In genomic region chr11:33039274-33040126, GRCh38 we compare ENCODE assay signal across 8 cellular contexts. TPM values are rescaled to one million over a fixed set of nuclear protein-coding genes. Genes with fewer than 3 reads are reported as not detected.
A peak's percentile ranks its signal among the peaks of the same experiment; 100 is the strongest.
DNase-seq lines count a peak whose midpoint lies in the region; ATAC-seq lines count a peak whose summit lies in the region.

A gene with protein sequence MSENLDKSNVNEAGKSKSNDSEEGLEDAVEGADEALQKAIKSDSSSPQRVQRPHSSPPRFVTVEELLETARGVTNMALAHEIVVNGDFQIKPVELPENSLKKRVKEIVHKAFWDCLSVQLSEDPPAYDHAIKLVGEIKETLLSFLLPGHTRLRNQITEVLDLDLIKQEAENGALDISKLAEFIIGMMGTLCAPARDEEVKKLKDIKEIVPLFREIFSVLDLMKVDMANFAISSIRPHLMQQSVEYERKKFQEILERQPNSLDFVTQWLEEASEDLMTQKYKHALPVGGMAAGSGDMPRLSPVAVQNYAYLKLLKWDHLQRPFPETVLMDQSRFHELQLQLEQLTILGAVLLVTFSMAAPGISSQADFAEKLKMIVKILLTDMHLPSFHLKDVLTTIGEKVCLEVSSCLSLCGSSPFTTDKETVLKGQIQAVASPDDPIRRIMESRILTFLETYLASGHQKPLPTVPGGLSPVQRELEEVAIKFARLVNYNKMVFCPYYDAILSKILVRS (plus strand): TSS chr11:33039572. CDS start chr11:33043774, 4,202 bp downstream.

- H3K4me3 ChIP-seq in esophagus (ENCODE audit: low read depth in 1 of 2, low read length in 2 of 2) = peak within 1 kb of the TSS; percentile 89 to 99
- H3K4me3 ChIP-seq in mucosa of rectum (ENCODE audit: low read length in 2 of 2) = peak within 1 kb of the TSS; percentile 94 to 99

- H3K27ac ChIP-seq in esophagus (ENCODE audit: low read depth in 2 of 2, low read length in 1 of 2) = peak within 1 kb of the TSS; percentile 98 to 100
- peak within 1 kb of the TSS; percentile 97 to 98 for H3K27ac ChIP-seq in mucosa of rectum (ENCODE audit: low read depth in 2 of 2, low read length in 2 of 2)

- no peaks in the 10 kb centered on the region for H3K27me3 ChIP-seq in esophagus (ENCODE audit: control insufficient read depth in 1 of 2, insufficient read depth in 2 of 2, low read length in 2 of 2)
- H3K27me3 ChIP-seq in mucosa of rectum (ENCODE audit: control insufficient read depth in 2 of 2, insufficient read depth in 2 of 2, low read length in 2 of 2) = no peaks in the 10 kb centered on the region

- peak; percentile 77 for DNase-seq in DMS153 (lab: John Stamatoyannopoulos, UW)
- DNase-seq in HuH-7 (ENCODE audit: low spot score) = peak; percentile 53
- DNase-seq in OCI-M2 (lab: John Stamatoyannopoulos, UW; ENCODE audit: unreplicated experiment) = peak; percentile 47
- DNase-seq in activated T-cell treated with anti-CD3 and anti-CD28 coated beads, Interleukin-2, amount 50 U/mL, for 1 hour = peak; percentile 83
- peak; percentile 61 to 64 for DNase-seq in stimulated activated CD8-positive, alpha-beta memory T cell treated with anti-CD3 and anti-CD28 coated beads, Interleukin-7, amount 100 ng/mL, for 1 hour (ENCODE audit: low read depth in 2 of 2)

- H3K9me3 ChIP-seq in esophagus (ENCODE audit: control insufficient read depth in 2 of 2, insufficient read depth in 1 of 2, low read depth in 1 of 2, low read length in 1 of 2) (no peaks in the 10 kb centered on the region), mucosa of rectum (ENCODE audit: control insufficient read depth in 2 of 2, low read length in 2 of 2) (no peaks in the 10 kb centered on the region)

- ATAC-seq in GM21528 (IDR thresholded peaks at IDR 0.05; ENCODE audit: low FRiP score, unreplicated experiment) = peak; percentile 82

- H3K9ac ChIP-seq in mucosa of rectum (ENCODE audit: low read depth in 1 of 2, low read length in 2 of 2) = peak within 1 kb of the TSS; percentile 89 to 98

- 0% methylated on average over 90 to 94 of the region's 94 CpGs for WGBS in esophagus, 2 donors

- H3K4me1 ChIP-seq in esophagus (ENCODE audit: control insufficient read depth in 2 of 2, insufficient read depth in 2 of 2, low read length in 1 of 2) (no peaks in the 10 kb centered on the region), mucosa of rectum (ENCODE audit: control insufficient read depth in 2 of 2, insufficient read depth in 2 of 2, low read length in 2 of 2) (peaks cover 12 to 15% of the 10 kb centered on the region in 2 donors)

- H3K36me3 ChIP-seq in esophagus (ENCODE audit: control insufficient read depth in 2 of 2, insufficient read depth in 2 of 2, low read length in 1 of 2) (peaks cover 0 to 3% of the 10 kb centered on the region in 2 donors), mucosa of rectum (ENCODE audit: control insufficient read depth in 2 of 2, insufficient read depth in 2 of 2, low read length in 2 of 2) (peaks cover 8 to 9% of the 10 kb centered on the region in 2 donors)

RNA-seq across cellular contexts. Expression of the gene that starts here (rescaled TPM):
- 1 to 10 TPM; 2.4 to 3.3 TPM for polyA plus RNA-seq in esophagus

Comparison
In these comparisons a context has a peak if more than half of its experiments do, and no peak if none do; other contexts are left out.
1. Peak in every context shown above with its lines: DNase-seq, ATAC-seq, H3K4me3 ChIP-seq and H3K27ac ChIP-seq.